38 cellular contexts compared by ENCODE assay signal in genomic region chr7:4928445-4928844, GRCh38. TPM values are rescaled to one million over a fixed set of nuclear protein-coding genes. Genes with fewer than 3 reads are reported as not detected.
"Had no signal": no experiment of that assay in that cellular context is flagged by ENCODE, and none has a peak within 500 bp of the region (broad histone marks: within the 10 kb centered on the region; RNA-seq: fewer than 3 reads in every experiment).

No MANE protein-coding gene starts in this region.

- H3K4me3 ChIP-seq: MG63 had no signal

- H3K27me3 ChIP-seq: MG63 had no signal

- DNase-seq: Karpas-422, Kasumi-1, MG63, MM.1S, MV-4-11, NCI-H1048, NCI-H1092, NCI-H1092 treated with DMSO at 0.1 percent for 48 hours, NCI-H1105, NCI-H1105 treated with DMSO at 0.1 percent for 48 hours, NCI-H1417, NCI-H1417 treated with DMSO at 0.1 percent for 48 hours, NCI-H1436, NCI-H1436 treated with DMSO at 0.1 percent for 48 hours, NCI-H146, NCI-H1694, NCI-H1694 treated with DMSO at 0.1 percent for 48 hours, NCI-H187, NCI-H187 treated with DMSO at 0.1 percent for 48 hours, NCI-H1930, NCI-H2029, NCI-H2029 treated with DMSO at 0.1 percent for 48 hours, NCI-H2081, NCI-H2081 treated with DMSO at 0.1 percent for 48 hours, NCI-H2107, NCI-H2171, NCI-H2171 treated with DMSO at 0.1 percent for 48 hours, NCI-H2227 treated with DMSO at 0.1 percent for 48 hours, NCI-H226, NCI-H345, NCI-H446, NCI-H446 treated with DMSO at 0.1 percent for 48 hours, NCI-H510A had no signal

- H3K9ac ChIP-seq: KMS-11 had no signal

- H3K9me3 ChIP-seq: MG63 had no signal

- H3K4me2 ChIP-seq: KMS-11 had no signal

- H3K36me3 ChIP-seq: MG63 had no signal

- H3K27ac ChIP-seq: KMS-11 had no signal

RNA-seq across cellular contexts. Expression of gene MMD2, which starts 30.5 kb away (rescaled TPM):
- total RNA-seq: LHCN-M2, M059J, MCF 10A, NCI-H460 had no signal

RNA-seq across cellular contexts. Expression of gene RADIL, which starts 44.9 kb away (rescaled TPM):
- total RNA-seq: M059J, MCF 10A had no signal
